Comparison of ENCODE assay signal across 9 cellular contexts in the genomic region with DNA sequence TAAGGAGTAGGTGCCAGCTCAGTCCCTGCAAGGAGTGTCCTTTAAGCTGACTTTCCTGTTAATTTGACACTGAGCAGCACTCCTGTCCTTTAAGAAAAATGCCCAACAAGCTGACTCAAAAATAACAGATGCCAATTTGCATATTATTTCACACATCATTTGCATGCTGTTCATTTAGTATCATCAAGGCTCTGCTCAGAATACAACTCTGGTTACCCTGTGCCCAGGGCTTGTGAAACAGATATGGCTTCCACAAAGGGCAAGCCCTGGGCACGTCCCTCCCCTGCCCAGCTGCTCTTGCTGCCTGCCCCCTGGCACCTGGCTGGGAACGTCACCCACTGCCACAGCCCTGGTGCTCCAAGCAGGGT.
DNase-seq lines count a peak whose midpoint lies in the region; ATAC-seq lines count a peak whose summit lies in the region.
"Had no signal": no experiment of that assay in that cellular context is flagged by ENCODE, and none has a peak within 500 bp of the region (broad histone marks: within the 10 kb centered on the region; RNA-seq: fewer than 3 reads in every experiment).

No MANE protein-coding gene starts in this region.

- H3K4me3 ChIP-seq in BLaER1: no peak overlapping the region

- H3K27ac ChIP-seq in BLaER1: peak overlapping the region; percentile 74

- peak overlapping the region; percentile 22; the same call in 1 of the 2 replicates for H3K9ac ChIP-seq in BLaER1

- H3K36me3 ChIP-seq in BLaER1: no peaks in the 10 kb centered on the region

- H3K4me2 ChIP-seq in BLaER1: peak overlapping the region; percentile 75

- no peaks in the 10 kb centered on the region for H3K9me3 ChIP-seq in BLaER1

- H3K27me3 ChIP-seq in BLaER1: no peaks in the 10 kb centered on the region

- ATAC-seq in GM19023 (IDR thresholded peaks at IDR 0.05; ENCODE audit: unreplicated experiment) (peak; percentile 56), HG02870 (IDR thresholded peaks at IDR 0.05; ENCODE audit: unreplicated experiment) (peak; percentile 34)

- no peaks in the 10 kb centered on the region for H4K20me1 ChIP-seq in BLaER1

- DNase-seq in RPMI8226: peak; percentile 85
- no peak for DNase-seq in NCI-H2227 (lab: John Stamatoyannopoulos, UW; ENCODE audit: unreplicated experiment)
- DNase-seq in NCI-H748 treated with DMSO at 0.1 percent for 48 hours (lab: John Stamatoyannopoulos, UW): no peak
- no peak for DNase-seq in GDM1 (lab: John Stamatoyannopoulos, UW)
- no peak for DNase-seq in GM19240 (ENCODE audit: insufficient read length, low spot score)
- DNase-seq: CD4-positive, alpha-beta memory T cell had no signal

- H3K4me1 ChIP-seq in BLaER1: peaks cover 82% of the 10 kb centered on the region
